ENCODE assay signal across 8 cellular contexts in genomic region chr14:50396636-50397460, GRCh38. TPM values are rescaled to one million over a fixed set of nuclear protein-coding genes. Genes with fewer than 3 reads are reported as not detected.
DNase-seq lines count a peak whose midpoint lies in the region; ATAC-seq and TF ChIP-seq lines count a peak whose summit lies in the region.

TSS of gene CDKL1 (minus strand) at chr14:50396881. CDS start at chr14:50395868, 1,013 bp downstream.

- H3K4me1 Mint-ChIP-seq in activated naive CD4-positive, alpha-beta T cell treated with anti-CD3 and anti-CD28 coated beads for 36 hours (ENCODE audit: low read depth) = peaks cover 13% of the 10 kb centered on the region
- H3K4me1 Mint-ChIP-seq in neural progenitor cell = peaks cover 22% of the 10 kb centered on the region

- peak within 1 kb of the TSS; percentile 59 for H3K27ac Mint-ChIP-seq in activated naive CD4-positive, alpha-beta T cell treated with anti-CD3 and anti-CD28 coated beads for 36 hours
- peak within 1 kb of the TSS; percentile 46 for H3K27ac Mint-ChIP-seq in neural progenitor cell

- DNase-seq in BJ (ENCODE audit: low read depth) = no peak
- peak; percentile 52 for DNase-seq in RPMI8226
- peak; percentile 53 for DNase-seq in activated naive CD4-positive, alpha-beta T cell treated with anti-CD3 and anti-CD28 coated beads for 36 hours
- DNase-seq in neural progenitor cell (ENCODE audit: low spot score) = peak; percentile 86
- peak; percentile 59 for DNase-seq in superior temporal gyrus (ENCODE audit: extremely low spot score)

- H3K79me2 ChIP-seq in neural progenitor cell (ENCODE audit: low read depth) = no peaks in the 10 kb centered on the region

- H3K4me3 ChIP-seq in BJ (ENCODE audit: low read depth, low read length) (peak within 1 kb of the TSS; percentile 54), gastroesophageal sphincter (peak within 1 kb of the TSS; percentile 72 to 81), neural progenitor cell (peak within 1 kb of the TSS; percentile 63)

- peak within 1 kb of the TSS in 3 of 4 donors; percentile 85 to 87 (median 85) for H3K27ac ChIP-seq in gastroesophageal sphincter
- no peak within 1 kb of the TSS for H3K27ac ChIP-seq in neural progenitor cell

- no peaks in the 10 kb centered on the region for H4K20me1 ChIP-seq in neural progenitor cell (ENCODE audit: low read depth)

- H2AFZ ChIP-seq in neural progenitor cell (replicated peaks) = peak within 1 kb of the TSS; percentile 98

- no peaks in the 10 kb centered on the region for H3K9me3 Mint-ChIP-seq in activated naive CD4-positive, alpha-beta T cell treated with anti-CD3 and anti-CD28 coated beads for 36 hours
- H3K9me3 Mint-ChIP-seq in neural progenitor cell = no peaks in the 10 kb centered on the region

- H3K4me1 ChIP-seq in gastroesophageal sphincter = peaks cover 0 to 33% (median 4%) of the 10 kb centered on the region in 3 donors
- H3K4me1 ChIP-seq in neural progenitor cell = peaks cover 13% of the 10 kb centered on the region

- TF ChIP-seq EP300 in gastroesophageal sphincter (IDR thresholded peaks at IDR 0.05) = no peak

- WGBS in gastroesophageal sphincter (ENCODE audit: low coverage in 1 of 2), 2 donors = 0 to 10% methylated on average over 1 to 3 of the region's 77 CpGs

- peak in 1 of 2 donors; percentile 35 for TF ChIP-seq POLR2A in gastroesophageal sphincter (IDR thresholded peaks at IDR 0.05)

- H3K36me3 ChIP-seq in BJ (ENCODE audit: control insufficient read depth, insufficient read depth, low read length) (no peaks in the 10 kb centered on the region), gastroesophageal sphincter (no peaks in the 10 kb centered on the region), neural progenitor cell (no peaks in the 10 kb centered on the region)

- H3K4me3 Mint-ChIP-seq in activated naive CD4-positive, alpha-beta T cell treated with anti-CD3 and anti-CD28 coated beads for 36 hours = peak within 1 kb of the TSS; percentile 83
- peak within 1 kb of the TSS; percentile 88 for H3K4me3 Mint-ChIP-seq in neural progenitor cell

- ATAC-seq in GM19035 (IDR thresholded peaks at IDR 0.05; ENCODE audit: unreplicated experiment) = peak; percentile 61
- ATAC-seq in HG03378 (IDR thresholded peaks at IDR 0.05; ENCODE audit: unreplicated experiment) = peak; percentile 43
- ATAC-seq in gastroesophageal sphincter = peak; percentile 86

- intact Hi-C loops in activated naive CD4-positive, alpha-beta T cell treated with anti-CD3 and anti-CD28 coated beads for 36 hours (cut with micrococcal nuclease) = loop anchor here (1.0 to 5.0 kb wide), 7 partner anchors 34 to 630 kb away; partner anchors contain the start of gene KLHDC2

- TF ChIP-seq CTCF in BJ (IDR thresholded peaks at IDR 0.05; ENCODE audit: insufficient read depth, low read depth, low read length) (no peak), gastroesophageal sphincter (IDR thresholded peaks at IDR 0.05) (no peak), neural progenitor cell (IDR thresholded peaks at IDR 0.05) (no peak)

- H3K36me3 Mint-ChIP-seq in activated naive CD4-positive, alpha-beta T cell treated with anti-CD3 and anti-CD28 coated beads for 36 hours (ENCODE audit: low read depth) = peaks cover 2% of the 10 kb centered on the region
- no peaks in the 10 kb centered on the region for H3K36me3 Mint-ChIP-seq in neural progenitor cell

- peaks cover 39% of the 10 kb centered on the region for H3F3A ChIP-seq in neural progenitor cell (ENCODE audit: low read depth)

- POLR2A ChIA-PET in BJ (lab: Charles Lee) = interaction anchor here (0.6 kb wide), 1 partner anchor 164 kb away, joined by 3 read pairs; no protein-coding TSS in a partner anchor

- no peaks in the 10 kb centered on the region for H3K9me3 ChIP-seq in gastroesophageal sphincter
- no peaks in the 10 kb centered on the region for H3K9me3 ChIP-seq in neural progenitor cell (ENCODE audit: low read depth)

- no peak within 1 kb of the TSS for H3K9ac ChIP-seq in neural progenitor cell

- H3K27me3 ChIP-seq in BJ (ENCODE audit: control insufficient read depth, insufficient read depth, low read length) (no peaks in the 10 kb centered on the region), gastroesophageal sphincter (no peaks in the 10 kb centered on the region), neural progenitor cell (peaks cover 33% of the 10 kb centered on the region)

- peak within 1 kb of the TSS; percentile 83 for H3K4me2 ChIP-seq in neural progenitor cell

- peaks cover 2% of the 10 kb centered on the region for H3K27me3 Mint-ChIP-seq in activated naive CD4-positive, alpha-beta T cell treated with anti-CD3 and anti-CD28 coated beads for 36 hours (ENCODE audit: low read depth)
- peaks cover 11% of the 10 kb centered on the region for H3K27me3 Mint-ChIP-seq in neural progenitor cell (ENCODE audit: insufficient read depth, low read depth)

- CTCF ChIA-PET in BJ (lab: Yijun Ruan, JAX) = interaction anchor here (1.0 to 1.4 kb wide), 4 partner anchors 10 to 81 kb away, joined by 3 to 5 read pairs (median 4); no protein-coding TSS in a partner anchor
- CTCF ChIA-PET in activated naive CD4-positive, alpha-beta T cell treated with anti-CD3 and anti-CD28 coated beads for 36 hours (lab: Charles Lee) = interaction anchor here (0.9 to 1.3 kb wide), 2 partner anchors 80 to 135 kb away, joined by 5 to 6 read pairs; no protein-coding TSS in a partner anchor

RNA-seq across cellular contexts. Expression of gene CDKL1, which starts in this region (rescaled TPM):
- 2.5 and 7.3 TPM in 2 replicates for polyA plus RNA-seq in BJ (2011; rRNA removed)
- polyA minus RNA-seq in BJ (2011; rRNA and poly(A)+ RNA removed) = 3.8 and 4.3 TPM in 2 replicates
- total RNA-seq in activated naive CD4-positive, alpha-beta T cell treated with anti-CD3 and anti-CD28 coated beads for 36 hours = 1 to 10 TPM; 1.5 to 2.0 TPM
- total RNA-seq in gastroesophageal sphincter = 10 to 100 TPM in 1 of 4 donors, 1 to 10 TPM in 3; 4.2 to 10.3 (median 6.2) TPM
- 0.62 and 2.5 TPM in 2 replicates for total RNA-seq in neural progenitor cell (ENCODE audit: low replicate concordance)
